Comparison of ENCODE assay signal across 8 cellular contexts in the genomic region with DNA sequence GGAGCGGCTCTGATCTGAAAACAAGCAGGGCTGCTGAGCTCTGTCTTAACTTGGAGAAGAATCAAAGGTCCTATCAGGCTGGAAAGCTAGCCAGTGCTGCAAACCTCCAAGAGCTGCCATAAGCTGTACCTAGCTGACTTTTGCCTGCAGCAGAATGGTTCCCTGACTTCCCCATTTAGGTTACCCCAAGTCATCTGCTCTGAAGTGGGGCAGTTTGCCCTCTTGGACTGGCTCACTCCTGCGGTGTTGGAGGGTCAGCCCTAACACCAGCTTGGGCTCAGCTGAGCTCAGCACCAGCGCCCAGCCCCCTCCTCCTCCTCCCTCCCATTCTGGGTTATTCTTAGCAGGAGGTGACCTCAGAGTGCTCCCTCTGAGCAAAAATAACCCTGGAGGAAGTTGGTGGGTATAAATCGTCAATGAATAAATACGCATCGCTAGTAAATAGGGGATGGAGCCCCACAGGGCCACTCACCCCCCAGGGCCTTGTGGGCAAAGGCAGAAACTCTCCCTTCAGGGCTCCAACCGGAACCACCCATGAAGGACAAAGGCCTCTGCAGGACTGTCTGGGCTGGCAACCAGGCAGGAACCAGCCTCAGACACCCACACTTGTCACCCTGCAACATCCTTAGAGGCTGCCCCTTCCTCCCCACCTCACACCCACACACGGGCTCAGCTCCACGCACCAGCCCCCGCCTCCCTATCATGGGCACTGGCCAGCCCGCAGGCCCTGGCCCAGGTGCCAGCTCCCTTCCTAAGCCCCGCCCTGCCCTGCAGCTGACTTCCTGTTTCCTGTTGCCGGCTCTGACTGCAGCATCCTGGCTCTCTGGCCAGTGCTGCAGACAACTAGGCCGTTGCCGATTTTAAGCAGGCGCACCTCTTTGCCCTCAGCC. TPM values are rescaled to one million over a fixed set of nuclear protein-coding genes. Genes with fewer than 3 reads are reported as not detected.
A peak's percentile ranks its signal among the peaks of the same experiment; 100 is the strongest.
DNase-seq lines count a peak whose midpoint lies in the region; ATAC-seq and TF ChIP-seq lines count a peak whose summit lies in the region.

No MANE protein-coding gene starts in this region.

- H3K36me3 ChIP-seq in Karpas-422 (ENCODE audit: insufficient read depth, low read length) (no peaks in the 10 kb centered on the region), WERI-Rb-1 (peaks cover 4% of the 10 kb centered on the region), lung (ENCODE audit: control insufficient read depth in 2 of 2, insufficient read depth in 2 of 2, low read length in 2 of 2) (peaks cover 0 to 8% of the 10 kb centered on the region in 2 donors)

- H2AFZ ChIP-seq in Karpas-422 (ENCODE audit: low read length): peak overlapping the region; percentile 94

- H3K9ac ChIP-seq in Karpas-422 (ENCODE audit: low read length): peak overlapping the region; percentile 54

- no peaks in the 10 kb centered on the region for H4K20me1 ChIP-seq in Karpas-422 (ENCODE audit: insufficient read depth, low read depth, low read length)

- ATAC-seq in GM21526 (IDR thresholded peaks at IDR 0.05; ENCODE audit: low FRiP score, unreplicated experiment) (peak; percentile 74), lung (ENCODE audit: insufficient read depth, low FRiP score) (peak; percentile 82)

- H3K79me2 ChIP-seq in Karpas-422 (ENCODE audit: low read length): no peaks in the 10 kb centered on the region

- H3K27me3 ChIP-seq in Karpas-422 (ENCODE audit: low read length) (no peaks in the 10 kb centered on the region), WERI-Rb-1 (ENCODE audit: insufficient read depth, low read depth, severe bottlenecking) (no peaks in the 10 kb centered on the region), lung (ENCODE audit: control insufficient read depth, insufficient read depth) (no peaks in the 10 kb centered on the region)

- WGBS in lung, 2 donors: 5 to 20% methylated on average over 16 of the region's 16 CpGs

- H3K9me2 ChIP-seq in Karpas-422 (replicated peaks; ENCODE audit: insufficient read depth, low read length): no peaks in the 10 kb centered on the region

- H3K9me3 ChIP-seq in Karpas-422 (ENCODE audit: low read length): no peaks in the 10 kb centered on the region
- H3K9me3 ChIP-seq in WERI-Rb-1 (ENCODE audit: severe bottlenecking): no peaks in the 10 kb centered on the region
- H3K9me3 ChIP-seq in lung (ENCODE audit: control insufficient read depth in 2 of 2, insufficient read depth in 1 of 2, low read length in 1 of 2): no peaks in the 10 kb centered on the region

- TF ChIP-seq CTCF in WERI-Rb-1 (IDR thresholded peaks at IDR 0.05; ENCODE audit: low read depth, low read length) (no peak), lung (IDR thresholded peaks at IDR 0.05; ENCODE audit: control extremely low read depth, extremely low read depth) (no peak)

- DNase-seq in ELR (ENCODE audit: low read depth): peak; percentile 10
- peak; percentile 91 for DNase-seq in Karpas-422
- DNase-seq in WERI-Rb-1: peak; percentile 62
- peak; percentile 81 for DNase-seq in cerebellar cortex (ENCODE audit: low spot score)
- peak; percentile 84 for DNase-seq in lung (ENCODE audit: low spot score)
- DNase-seq in stimulated activated CD8-positive, alpha-beta memory T cell treated with anti-CD3 and anti-CD28 coated beads, Interleukin-4, amount 100 ng/mL, for 1 hour (ENCODE audit: low read depth in 2 of 2, low spot score in 1 of 2): peak; percentile 42 to 53
- DNase-seq in NCI-H2107 treated with DMSO at 0.1 percent for 48 hours (lab: John Stamatoyannopoulos, UW; ENCODE audit: unreplicated experiment): no peak

- H3K4me3 ChIP-seq in Karpas-422 (ENCODE audit: low read length) (peak overlapping the region; percentile 30; the same call in 1 of the 2 replicates), WERI-Rb-1 (ENCODE audit: low read depth, low read length) (no peak overlapping the region), lung (no peak overlapping the region)

- no peak overlapping the region for H3K27ac ChIP-seq in Karpas-422 (ENCODE audit: low read length)
- peak overlapping the region; percentile 21 for H3K27ac ChIP-seq in WERI-Rb-1
- H3K27ac ChIP-seq in lung (ENCODE audit: low read depth in 1 of 2, low read length in 1 of 2): peak overlapping the region; percentile 90 to 94

- peak overlapping the region; percentile 62 for H3K4me2 ChIP-seq in Karpas-422 (ENCODE audit: low read depth, low read length, poor library complexity, severe bottlenecking)

- peaks cover 16% of the 10 kb centered on the region for H3K4me1 ChIP-seq in Karpas-422 (ENCODE audit: low read length)
- H3K4me1 ChIP-seq in lung (ENCODE audit: control insufficient read depth in 2 of 2, insufficient read depth in 2 of 2, low read length in 2 of 2): peaks cover 13 to 38% of the 10 kb centered on the region in 2 donors

RNA-seq across cellular contexts. Expression of gene DNMT3A, which starts 46.9 kb away (rescaled TPM):
- 0.97 and 1.6 TPM in 2 replicates for total RNA-seq in Karpas-422 (2014; rRNA removed; shearing (Covaris generic); ENCODE audit: low replicate concordance)
- total RNA-seq in lung: 10 to 100 TPM; 41.2 to 61.0 TPM
- 10 to 100 TPM in 1 of 2 donors, 1 to 10 TPM in 1; 9.2 to 12.6 TPM for polyA plus RNA-seq in lung

Comparison
In these comparisons a context has a peak if more than half of its experiments do, and no peak if none do; other contexts are left out.
1. RNA of gene DNMT3A, which starts 46.9 kb away (total RNA-seq): 41.2 to 61.0 TPM in lung; 0.97 to 1.6 TPM in Karpas-422; every median in the first group is over 10 times any median in the second.